14 cellular contexts compared by ENCODE assay signal in the genomic region with DNA sequence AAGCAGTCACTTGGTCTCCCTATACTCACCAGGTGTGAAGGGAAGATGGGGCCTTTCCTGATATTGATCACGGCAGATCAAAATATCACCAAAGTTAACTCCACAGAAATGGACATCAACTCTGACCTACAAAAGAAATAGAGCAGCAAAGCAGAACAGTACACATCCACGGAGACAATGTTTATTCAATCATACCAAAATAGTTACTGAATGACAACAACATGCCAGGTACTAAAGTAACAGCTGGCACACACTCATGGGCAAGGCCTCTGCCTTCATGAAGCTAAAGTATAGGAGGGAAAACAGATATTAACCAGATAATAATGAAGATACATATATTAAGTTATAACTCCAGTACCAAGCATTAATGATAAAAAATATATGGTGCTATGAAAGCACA. TPM values are rescaled to one million over a fixed set of nuclear protein-coding genes. Genes with fewer than 3 reads are reported as not detected.
DNase-seq lines count a peak whose midpoint lies in the region; ATAC-seq, FAIRE-seq and TF ChIP-seq lines count a peak whose summit lies in the region.
"Had no signal": no experiment of that assay in that cellular context is flagged by ENCODE, and none has a peak within 500 bp of the region (broad histone marks: within the 10 kb centered on the region; RNA-seq: fewer than 3 reads in every experiment).

No MANE protein-coding gene starts in this region.

- TF ChIP-seq POLR2A in heart left ventricle (IDR thresholded peaks at IDR 0.05) = no peak

- H3K36me3 ChIP-seq in heart left ventricle (peaks cover 0 to 16% (median 0%) of the 10 kb centered on the region in 9 donors), kidney (ENCODE audit: control insufficient read depth in 1 of 2, insufficient read depth in 2 of 2, low read length in 2 of 2) (peaks cover 7 to 8% of the 10 kb centered on the region in 2 donors), psoas muscle (ENCODE audit: insufficient read depth in 1 of 2, low read depth in 1 of 2) (peaks cover 0 to 12% of the 10 kb centered on the region in 2 donors), MM.1S (replicated peaks; ENCODE audit: insufficient read depth, low read length) (no peaks in the 10 kb centered on the region)
- H3K36me3 ChIP-seq: BLaER1 treated with 17β-estradiol and CSF1 and Interleukin-3, amounts not matched to agents 10 nM and 100 nM had no signal

- intact Hi-C loops in heart left ventricle (cut with DNase I) (loop anchor here (5.0 to 10.0 kb wide), 13 partner anchors 58 to 470 kb away; a partner anchor contains a TSS), Right ventricle myocardium superior (cut with DNase I) (loop anchor here (10.0 kb wide), 2 partner anchors 60 to 250 kb away; a partner anchor contains a TSS), kidney (cut with DNase I) (loop anchor here (10.0 kb wide), 1 partner anchor 250 kb away; no protein-coding TSS in a partner anchor), psoas muscle (cut with DNase I) (loop anchor here (5.0 to 10.0 kb wide), 6 partner anchors 50 to 248 kb away; a partner anchor contains a TSS)

- H3K4me2 ChIP-seq in MM.1S (ENCODE audit: low read depth, low read length) = no peak overlapping the region
- H3K4me2 ChIP-seq: A549; BLaER1 treated with 17β-estradiol and CSF1 and Interleukin-3, amounts not matched to agents 10 nM and 100 nM had no signal

- H2AFZ ChIP-seq in MM.1S (ENCODE audit: low read length) = no peak overlapping the region

- H3K9ac ChIP-seq in kidney (ENCODE audit: low read length in 2 of 2) (peak overlapping the region in 1 of 2 donors; percentile 1), MM.1S (ENCODE audit: low read length) (no peak overlapping the region)
- H3K9ac ChIP-seq: BLaER1 treated with 17β-estradiol and CSF1 and Interleukin-3, amounts not matched to agents 10 nM and 100 nM had no signal

- POLR2A ChIA-PET in RWPE1 (lab: Yijun Ruan, JAX; ENCODE audit: low non-redundant PET) = no interaction called here

- DNase-seq in heart left ventricle = no peak
- DNase-seq in Right ventricle myocardium superior = no peak
- no peak for DNase-seq in kidney
- no peak for DNase-seq in psoas muscle
- DNase-seq in MM.1S = no peak
- DNase-seq in RWPE1 (ENCODE audit: low spot score) = no peak
- DNase-seq: CD8-positive, alpha-beta T cell; DND-41; KBM-7; NCI-H1105 treated with DMSO at 0.1 percent for 48 hours; NCI-H1694 treated with DMSO at 0.1 percent for 48 hours had no signal

- H3K27ac ChIP-seq in heart left ventricle = peak overlapping the region in 10 of 12 donors; percentile 21 to 71 (median 46)
- peak overlapping the region; percentile 19 to 61 for H3K27ac ChIP-seq in kidney (ENCODE audit: low read depth in 2 of 2, low read length in 2 of 2)
- peak overlapping the region; percentile 90 for H3K27ac ChIP-seq in psoas muscle
- H3K27ac ChIP-seq in MM.1S (ENCODE audit: low read length) = no peak overlapping the region
- H3K27ac ChIP-seq in RWPE1 = no peak overlapping the region
- H3K27ac ChIP-seq: A549; BLaER1 treated with 17β-estradiol and CSF1 and Interleukin-3, amounts not matched to agents 10 nM and 100 nM had no signal

- H3K79me2 ChIP-seq in MM.1S (ENCODE audit: low read length) = no peaks in the 10 kb centered on the region

- FAIRE-seq in kidney (lab: Jason Lieb, UNC) = no peak
- FAIRE-seq: A549 had no signal

- ATAC-seq in heart left ventricle = peak in 2 of 4 donors; percentile 33 to 48
- no peak for ATAC-seq in Right ventricle myocardium superior (ENCODE audit: poor library complexity)
- ATAC-seq in psoas muscle = peak in 3 of 4 donors; percentile 54 to 60 (median 54)
- no peak for ATAC-seq in HG03571 (IDR thresholded peaks at IDR 0.05; ENCODE audit: unreplicated experiment)
- ATAC-seq: A549; CD8-positive, alpha-beta T cell had no signal

- no peaks in the 10 kb centered on the region for H3K9me2 ChIP-seq in MM.1S (replicated peaks; ENCODE audit: insufficient read depth, low read length)

- no peaks in the 10 kb centered on the region for H4K20me1 ChIP-seq in MM.1S (ENCODE audit: insufficient read depth, low read length)
- H4K20me1 ChIP-seq: BLaER1 treated with 17β-estradiol and CSF1 and Interleukin-3, amounts not matched to agents 10 nM and 100 nM had no signal

- 33 to 53% (median 42%) methylated on average over 2 of the region's 2 CpGs for WGBS in heart left ventricle, 4 donors
- WGBS in psoas muscle, 3 donors = 24 to 36% (median 35%) methylated on average over 2 of the region's 2 CpGs

- no peak for TF ChIP-seq CTCF in heart left ventricle (IDR thresholded peaks at IDR 0.05)
- TF ChIP-seq CTCF in kidney (IDR thresholded peaks at IDR 0.05; ENCODE audit: borderline replicate concordance, extremely low read depth, insufficient read depth) = no peak
- no peak for TF ChIP-seq CTCF in psoas muscle (IDR thresholded peaks at IDR 0.05)
- no peak for TF ChIP-seq CTCF in MM.1S (IDR thresholded peaks at IDR 0.05; ENCODE audit: low read length)
- no peak for TF ChIP-seq CTCF in RWPE1 (conservative IDR thresholded peaks at IDR 0.05; ENCODE audit: low read depth)

- CTCF ChIA-PET in RWPE1 (lab: Yijun Ruan, JAX) = no interaction called here

- no peak overlapping the region for H3K4me3 ChIP-seq in heart left ventricle
- no peak overlapping the region for H3K4me3 ChIP-seq in kidney (ENCODE audit: low read length in 2 of 2)
- H3K4me3 ChIP-seq in psoas muscle = no peak overlapping the region
- H3K4me3 ChIP-seq in MM.1S (ENCODE audit: low read length) = no peak overlapping the region
- H3K4me3 ChIP-seq: A549; BLaER1 treated with 17β-estradiol and CSF1 and Interleukin-3, amounts not matched to agents 10 nM and 100 nM had no signal

- H3K9me3 ChIP-seq in heart left ventricle (no peaks in the 10 kb centered on the region), kidney (ENCODE audit: control insufficient read depth in 1 of 2, low read length in 2 of 2) (no peaks in the 10 kb centered on the region), psoas muscle (no peaks in the 10 kb centered on the region), MM.1S (replicated peaks; ENCODE audit: insufficient read depth, low read length) (no peaks in the 10 kb centered on the region)
- H3K9me3 ChIP-seq: A549 had no signal

- peaks cover 0 to 56% (median 11%) of the 10 kb centered on the region in 12 donors for H3K4me1 ChIP-seq in heart left ventricle
- H3K4me1 ChIP-seq in kidney (ENCODE audit: control insufficient read depth in 1 of 2, insufficient read depth in 1 of 2, low read depth in 1 of 2, low read length in 2 of 2) = peaks cover 15 to 32% of the 10 kb centered on the region in 2 donors
- H3K4me1 ChIP-seq in psoas muscle = peaks cover 15% of the 10 kb centered on the region
- H3K4me1 ChIP-seq in MM.1S (ENCODE audit: low read length) = no peaks in the 10 kb centered on the region
- H3K4me1 ChIP-seq: BLaER1 treated with 17β-estradiol and CSF1 and Interleukin-3, amounts not matched to agents 10 nM and 100 nM had no signal

- no peaks in the 10 kb centered on the region for H3F3A ChIP-seq in MM.1S (ENCODE audit: insufficient read depth, low read length)

- H3K27me3 ChIP-seq in heart left ventricle = no peaks in the 10 kb centered on the region
- H3K27me3 ChIP-seq in psoas muscle (ENCODE audit: insufficient read depth in 3 of 3, low read length in 2 of 3) = no peaks in the 10 kb centered on the region
- H3K27me3 ChIP-seq in MM.1S (replicated peaks; ENCODE audit: insufficient read depth, low read length) = no peaks in the 10 kb centered on the region
- H3K27me3 ChIP-seq: BLaER1 treated with 17β-estradiol and CSF1 and Interleukin-3, amounts not matched to agents 10 nM and 100 nM had no signal

RNA-seq across cellular contexts. Expression of a gene that starts 59.2 kb away (rescaled TPM):
- 100 to 1,000 TPM in 1 of 9 donors, 10 to 100 TPM in 8; 22.3 to 112 (median 44.1) TPM for total RNA-seq in heart left ventricle
- polyA plus RNA-seq in heart left ventricle = 1 to 10 TPM; 6.2 to 9.6 TPM
- total RNA-seq in Right ventricle myocardium superior = 26.8 TPM
- total RNA-seq in kidney = 26.5 TPM
- polyA plus RNA-seq in kidney (ENCODE audit: insufficient read depth, low read depth, low replicate concordance) = 2.2 TPM
- 10 to 100 TPM in 3 of 4 donors, 1 to 10 TPM in 1; 5.5 to 42.1 (median 12.1) TPM for total RNA-seq in psoas muscle
- 1 to 10 TPM; 1.9 to 4.6 (median 2.8) TPM for polyA plus RNA-seq in psoas muscle
- total RNA-seq: CD8-positive, alpha-beta T cell had no signal

Comparison
In these comparisons a context has a peak if more than half of its experiments do, and no peak if none do; other contexts are left out.
1. ATAC-seq: peak in psoas muscle (3 of 4); none in Right ventricle myocardium superior (single experiment) and HG03571 (single experiment).
2. H3K27ac ChIP-seq: peak in heart left ventricle (10 of 12), kidney (2 of 2) and psoas muscle (single experiment); none in MM.1S (single experiment) and RWPE1 (single experiment).